ENCODE assay signal across 8 cellular contexts in genomic region chr2:210072922-210073509, GRCh38.
DNase-seq lines count a peak whose midpoint lies in the region; ATAC-seq and TF ChIP-seq lines count a peak whose summit lies in the region.

No MANE protein-coding gene starts in this region.

- H3K9me3 ChIP-seq in Peyer's patch (no peaks in the 10 kb centered on the region), skeletal muscle satellite cell (replicated peaks; ENCODE audit: low read length) (no peaks in the 10 kb centered on the region), suprapubic skin (no peaks in the 10 kb centered on the region)

- no peak overlapping the region for H3K9ac ChIP-seq in skeletal muscle satellite cell (ENCODE audit: low read depth, low read length)

- ATAC-seq in GM19372 (IDR thresholded peaks at IDR 0.05; ENCODE audit: low read depth, unreplicated experiment): peak; percentile 79
- peak; percentile 86 for ATAC-seq in HG03354 (IDR thresholded peaks at IDR 0.05; ENCODE audit: poor library complexity, severe bottlenecking, unreplicated experiment)

- H3K4me1 ChIP-seq in Peyer's patch (no peaks in the 10 kb centered on the region), skeletal muscle satellite cell (ENCODE audit: control insufficient read depth, insufficient read depth, low read length) (no peaks in the 10 kb centered on the region), suprapubic skin (no peaks in the 10 kb centered on the region)

- TF ChIP-seq EP300 in suprapubic skin (IDR thresholded peaks at IDR 0.05): no peak

- TF ChIP-seq POLR2A in Peyer's patch (IDR thresholded peaks at IDR 0.05): no peak
- TF ChIP-seq POLR2A in suprapubic skin (IDR thresholded peaks at IDR 0.05): no peak

- WGBS in suprapubic skin: 30% methylated on average over 2 of the region's 2 CpGs

- peak overlapping the region; percentile 27 for H3K4me2 ChIP-seq in skeletal muscle satellite cell (ENCODE audit: low read length)

- H3K27me3 ChIP-seq in Peyer's patch (no peaks in the 10 kb centered on the region), skeletal muscle satellite cell (ENCODE audit: control insufficient read depth, insufficient read depth, low read length) (no peaks in the 10 kb centered on the region), suprapubic skin (no peaks in the 10 kb centered on the region)

- no peaks in the 10 kb centered on the region for H3K36me3 ChIP-seq in Peyer's patch
- no peaks in the 10 kb centered on the region for H3K36me3 ChIP-seq in skeletal muscle satellite cell (ENCODE audit: insufficient read depth, low read length)
- H3K36me3 ChIP-seq in suprapubic skin: no peaks in the 10 kb centered on the region

- H3K4me3 ChIP-seq in Peyer's patch (no peak overlapping the region), fibroblast of mammary gland (ENCODE audit: control insufficient read depth, low read depth, low read length) (no peak overlapping the region), skeletal muscle satellite cell (ENCODE audit: low read length) (no peak overlapping the region), suprapubic skin (no peak overlapping the region)

- peak; percentile 48 for DNase-seq in DMS 273 (lab: John Stamatoyannopoulos, UW; ENCODE audit: unreplicated experiment)
- no peak for DNase-seq in Peyer's patch
- DNase-seq in fibroblast of mammary gland (ENCODE audit: low read depth): peak; percentile 62
- no peak for DNase-seq in mesenteric fat pad (ENCODE audit: low spot score)
- no peak for DNase-seq in suprapubic skin (ENCODE audit: low spot score in 2 of 2)

- TF ChIP-seq CTCF in Peyer's patch (IDR thresholded peaks at IDR 0.05) (peak in 5 of 6 experiments; percentile 42 to 63 (median 55)), fibroblast of mammary gland (conservative IDR thresholded peaks at IDR 0.05; ENCODE audit: control insufficient read depth, insufficient read depth, low read depth, low read length) (peak; percentile 78), suprapubic skin (IDR thresholded peaks at IDR 0.05) (peak in 1 of 2 donors; percentile 31)

- H3K27ac ChIP-seq in Peyer's patch (no peak overlapping the region), suprapubic skin (no peak overlapping the region)

Comparison
In these comparisons a context has a peak if more than half of its experiments do, and no peak if none do; other contexts are left out.
1. DNase-seq: peak in DMS 273 (single experiment) and fibroblast of mammary gland (single experiment); none in Peyer's patch (0 of 3), mesenteric fat pad (single experiment) and suprapubic skin (0 of 2).